Comparison of ENCODE assay signal across 8 cellular contexts in genomic region chr1:39204441-39205081, GRCh38. TPM values are rescaled to one million over a fixed set of nuclear protein-coding genes. Genes with fewer than 3 reads are reported as not detected.
DNase-seq lines count a peak whose midpoint lies in the region; ATAC-seq and TF ChIP-seq lines count a peak whose summit lies in the region.

Gene MACF1, plus strand, starts transcription at chr1:39204695. Its CDS starts 328 bp downstream, at chr1:39205023.

- H3K36me3 ChIP-seq in left lung = no peaks in the 10 kb centered on the region

- no peak for TF ChIP-seq CTCF in CD4-positive, alpha-beta T cell (IDR thresholded peaks at IDR 0.05)
- TF ChIP-seq CTCF in HL-60 (IDR thresholded peaks at IDR 0.05; ENCODE audit: insufficient read depth, low read length) (peak; percentile 11), left lung (IDR thresholded peaks at IDR 0.05) (peak in 1 of 2 donors; percentile 12)

- H3K27ac Mint-ChIP-seq in CD4-positive, alpha-beta T cell = peak within 1 kb of the TSS; percentile 90
- H3K27ac Mint-ChIP-seq in dendritic cell treated with granulocyte-macrophage colony-stimulating factor and Interleukin-4, amounts not matched to agents 40 ng/mL and 50 ng/mL, for 4 days = peak within 1 kb of the TSS; percentile 87
- peak within 1 kb of the TSS; percentile 94 for H3K27ac Mint-ChIP-seq in stimulated activated effector memory CD8-positive, alpha-beta T cell treated with anti-CD3 and anti-CD28 coated beads, Interleukin-12 subunit alpha, Interleukin-12 subunit beta, amount 100 ng/mL, for 72 hours

- no peaks in the 10 kb centered on the region for H3K9me3 Mint-ChIP-seq in CD4-positive, alpha-beta T cell
- H3K9me3 Mint-ChIP-seq in dendritic cell treated with granulocyte-macrophage colony-stimulating factor and Interleukin-4, amounts not matched to agents 40 ng/mL and 50 ng/mL, for 4 days = no peaks in the 10 kb centered on the region
- H3K9me3 Mint-ChIP-seq in stimulated activated effector memory CD8-positive, alpha-beta T cell treated with anti-CD3 and anti-CD28 coated beads, Interleukin-12 subunit alpha, Interleukin-12 subunit beta, amount 100 ng/mL, for 72 hours = no peaks in the 10 kb centered on the region

- no peaks in the 10 kb centered on the region for H3K27me3 ChIP-seq in CD4-positive, alpha-beta T cell (ENCODE audit: control insufficient read depth, insufficient read depth, low read length)
- H3K27me3 ChIP-seq in HL-60 (ENCODE audit: insufficient read depth, poor library complexity, severe bottlenecking) (no peaks in the 10 kb centered on the region), left lung (no peaks in the 10 kb centered on the region)

- POLR2A ChIA-PET in CD4-positive, alpha-beta T cell (lab: Charles Lee) = interaction anchor here (0.6 to 4.3 kb wide), 10 partner anchors 11 to 172 kb away, joined by 3 to 86 read pairs (median 8); no protein-coding TSS in a partner anchor

- H3K36me3 Mint-ChIP-seq in CD4-positive, alpha-beta T cell (ENCODE audit: low read depth) = peaks cover 4% of the 10 kb centered on the region
- peaks cover 6% of the 10 kb centered on the region for H3K36me3 Mint-ChIP-seq in dendritic cell treated with granulocyte-macrophage colony-stimulating factor and Interleukin-4, amounts not matched to agents 40 ng/mL and 50 ng/mL, for 4 days (ENCODE audit: low read depth)
- peaks cover 32% of the 10 kb centered on the region for H3K36me3 Mint-ChIP-seq in stimulated activated effector memory CD8-positive, alpha-beta T cell treated with anti-CD3 and anti-CD28 coated beads, Interleukin-12 subunit alpha, Interleukin-12 subunit beta, amount 100 ng/mL, for 72 hours

- H3K4me3 ChIP-seq in HL-60 (replicated peaks; ENCODE audit: insufficient read depth, low read length) (peak within 1 kb of the TSS; percentile 41), left lung (peak within 1 kb of the TSS; percentile 18 to 37)

- no peaks in the 10 kb centered on the region for H3K9me3 ChIP-seq in CD4-positive, alpha-beta T cell (ENCODE audit: control insufficient read depth, low read length)
- no peaks in the 10 kb centered on the region for H3K9me3 ChIP-seq in left lung

- CTCF ChIA-PET in CD4-positive, alpha-beta T cell (lab: Charles Lee) = interaction anchor here (1.0 to 10.4 kb wide), 10 partner anchors 11 to 77 kb away, joined by 3 to 92 read pairs (median 8); no protein-coding TSS in a partner anchor

- ATAC-seq in CD4-positive, alpha-beta T cell (ENCODE audit: poor library complexity) = peak; percentile 58
- peak; percentile 78 for ATAC-seq in left lung
- peak; percentile 67 for ATAC-seq in stimulated activated effector memory CD8-positive, alpha-beta T cell treated with anti-CD3 and anti-CD28 coated beads, Interleukin-12 subunit alpha, Interleukin-12 subunit beta, amount 100 ng/mL, for 72 hours
- no peak for ATAC-seq in HG03521 (IDR thresholded peaks at IDR 0.05; ENCODE audit: unreplicated experiment)
- ATAC-seq in GM19463 (IDR thresholded peaks at IDR 0.05; ENCODE audit: unreplicated experiment) = no peak

- no peaks in the 10 kb centered on the region for H3K27me3 Mint-ChIP-seq in CD4-positive, alpha-beta T cell
- H3K27me3 Mint-ChIP-seq in dendritic cell treated with granulocyte-macrophage colony-stimulating factor and Interleukin-4, amounts not matched to agents 40 ng/mL and 50 ng/mL, for 4 days = no peaks in the 10 kb centered on the region

- H3K4me3 Mint-ChIP-seq in CD4-positive, alpha-beta T cell = peak within 1 kb of the TSS; percentile 93
- peak within 1 kb of the TSS; percentile 78 for H3K4me3 Mint-ChIP-seq in dendritic cell treated with granulocyte-macrophage colony-stimulating factor and Interleukin-4, amounts not matched to agents 40 ng/mL and 50 ng/mL, for 4 days
- H3K4me3 Mint-ChIP-seq in stimulated activated effector memory CD8-positive, alpha-beta T cell treated with anti-CD3 and anti-CD28 coated beads, Interleukin-12 subunit alpha, Interleukin-12 subunit beta, amount 100 ng/mL, for 72 hours = peak within 1 kb of the TSS; percentile 78

- peaks cover 12 to 64% of the 10 kb centered on the region in 2 donors for H3K4me1 ChIP-seq in left lung

- H3K27ac ChIP-seq in CD4-positive, alpha-beta T cell (ENCODE audit: low read depth, low read length) = peak within 1 kb of the TSS; percentile 70
- H3K27ac ChIP-seq in HL-60 (replicated peaks) (peak within 1 kb of the TSS; percentile 74), left lung (peak within 1 kb of the TSS; percentile 92 to 95)

- intact Hi-C loops in CD4-positive, alpha-beta T cell (cut with DNase I, micrococcal nuclease) = loop anchor here in 1 of 2 experiments (1.0 kb wide), 3 partner anchors 7 to 12 kb away; no protein-coding TSS in a partner anchor
- intact Hi-C loops in dendritic cell treated with granulocyte-macrophage colony-stimulating factor and Interleukin-4, amounts not matched to agents 40 ng/mL and 50 ng/mL, for 4 days (cut with micrococcal nuclease) = no loop called here
- intact Hi-C loops in left lung (cut with DNase I) = loop anchor here in 1 of 2 donors (10.0 kb wide), 1 partner anchor 50 kb away; no protein-coding TSS in a partner anchor

- peaks cover 64% of the 10 kb centered on the region for H3K4me1 Mint-ChIP-seq in CD4-positive, alpha-beta T cell (ENCODE audit: low read depth)
- peaks cover 50% of the 10 kb centered on the region for H3K4me1 Mint-ChIP-seq in dendritic cell treated with granulocyte-macrophage colony-stimulating factor and Interleukin-4, amounts not matched to agents 40 ng/mL and 50 ng/mL, for 4 days (ENCODE audit: low read depth)
- H3K4me1 Mint-ChIP-seq in stimulated activated effector memory CD8-positive, alpha-beta T cell treated with anti-CD3 and anti-CD28 coated beads, Interleukin-12 subunit alpha, Interleukin-12 subunit beta, amount 100 ng/mL, for 72 hours = peaks cover 52% of the 10 kb centered on the region

- DNase-seq in CD4-positive, alpha-beta T cell = peak in 3 of 10 experiments; percentile 34 to 41 (median 35)
- DNase-seq in HL-60 (ENCODE audit: low read depth in 1 of 2, low spot score in 1 of 2) (peak; percentile 60 to 68), UCSD-AML1 (lab: John Stamatoyannopoulos, UW; ENCODE audit: unreplicated experiment) (peak; percentile 83), left lung (peak in 1 of 2 donors; percentile 71)
- peak in 1 of 2 donors; percentile 74 for DNase-seq in stimulated activated effector memory CD8-positive, alpha-beta T cell treated with anti-CD3 and anti-CD28 coated beads, Interleukin-12 subunit alpha, Interleukin-12 subunit beta, amount 100 ng/mL, for 72 hours (ENCODE audit: low spot score in 2 of 2)

RNA-seq across cellular contexts. Expression of gene MACF1, which starts in this region (rescaled TPM):
- 100 to 1,000 TPM; 248 to 252 TPM for total RNA-seq in CD4-positive, alpha-beta T cell
- 100 to 1,000 TPM; 358 to 385 TPM for total RNA-seq in left lung

Comparison
In these comparisons a context has a peak if more than half of its experiments do, and no peak if none do; other contexts are left out.
1. ATAC-seq: peak in CD4-positive, alpha-beta T cell (single experiment), left lung (single experiment) and stimulated activated effector memory CD8-positive, alpha-beta T cell treated with anti-CD3 and anti-CD28 coated beads, Interleukin-12 subunit alpha, Interleukin-12 subunit beta, amount 100 ng/mL, for 72 hours (single experiment); none in HG03521 (single experiment) and GM19463 (single experiment).
2. Peak in every context shown above with its lines, with median percentiles within 50 percentile points of each other: H3K27ac ChIP-seq, H3K27ac Mint-ChIP-seq and H3K4me3 Mint-ChIP-seq.